16 cellular contexts compared by ENCODE assay signal in the genomic region with DNA sequence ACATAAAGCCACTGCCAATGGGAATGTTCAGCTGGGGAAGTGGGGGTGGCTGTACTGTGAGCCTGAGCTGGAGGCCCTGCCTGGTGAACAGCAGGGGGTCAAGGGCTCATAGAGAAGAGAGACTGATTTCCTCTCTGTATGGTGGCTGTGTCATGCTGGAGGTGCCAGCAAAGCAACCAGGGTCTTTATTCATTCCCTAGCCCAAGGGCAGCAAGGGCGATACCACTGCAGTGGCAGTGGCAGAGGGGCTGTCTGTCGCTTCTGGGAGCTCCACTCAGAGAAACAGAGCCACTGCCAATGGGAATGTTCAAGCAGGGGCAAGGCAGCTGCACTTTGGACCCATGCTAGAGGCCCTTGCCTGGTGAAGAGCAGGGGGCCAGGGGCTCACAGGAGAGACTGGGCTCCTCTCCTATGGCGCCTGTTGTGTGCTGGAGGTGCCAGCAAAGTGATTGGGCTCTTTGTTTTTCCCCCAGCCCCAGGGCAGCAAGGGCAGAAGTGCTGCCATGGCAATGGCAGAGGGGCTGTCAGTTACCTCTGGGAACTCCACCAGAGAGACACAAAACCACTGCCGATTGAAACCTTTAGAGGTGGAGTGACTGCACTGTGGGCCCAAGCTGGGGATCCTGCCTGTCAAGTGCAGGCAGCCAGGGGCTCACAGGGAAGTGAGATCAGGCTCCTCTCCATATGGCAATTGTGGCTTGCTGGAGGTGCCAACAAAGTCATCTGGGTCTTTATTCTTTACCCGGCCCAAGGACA.
"Had no signal": no experiment of that assay in that cellular context is flagged by ENCODE, and none has a peak within 500 bp of the region (broad histone marks: within the 10 kb centered on the region; RNA-seq: fewer than 3 reads in every experiment).

No MANE protein-coding gene starts in this region.

- H3K27me3 Mint-ChIP-seq: activated naive CD8-positive, alpha-beta T cell treated with anti-CD3 and anti-CD28 coated beads for 36 hours; naive B cell; type B pancreatic cell had no signal

- ATAC-seq: esophagus mucosa, lower lobe of right lung had no signal

- H3K27me3 ChIP-seq: vagina had no signal

- DNase-seq: activated naive CD4-positive, alpha-beta T cell treated with Interleukin-2 at 50 U/mL for 16 hours; activated naive CD8-positive, alpha-beta T cell treated with anti-CD3 and anti-CD28 coated beads for 36 hours; activated T-cell treated with anti-CD3 and anti-CD28 coated beads, Interleukin-2, amount 50 U/mL, for 48 hours; central memory CD4-positive, alpha-beta T cell; effector memory CD4-positive, alpha-beta T cell; foreskin melanocyte; immature natural killer cell; lower lobe of right lung; naive B cell; stimulated activated CD4-positive, alpha-beta T cell treated with anti-CD3 and anti-CD28 coated beads, Interleukin-2, amount 100 ng/mL, for 48 hours; stimulated activated CD8-positive, alpha-beta memory T cell treated with anti-CD3 and anti-CD28 coated beads, Interleukin-4, amount 100 ng/mL, for 48 hours; stimulated activated naive CD4-positive, alpha-beta T cell treated with Interleukin-2 at 50 U/mL for 16 hours had no signal

- H3K4me1 Mint-ChIP-seq: activated naive CD8-positive, alpha-beta T cell treated with anti-CD3 and anti-CD28 coated beads for 36 hours; immature natural killer cell; naive B cell had no signal

- H3K27ac Mint-ChIP-seq: activated naive CD8-positive, alpha-beta T cell treated with anti-CD3 and anti-CD28 coated beads for 36 hours; immature natural killer cell; naive B cell; type B pancreatic cell had no signal

- H3K4me3 ChIP-seq: lower lobe of right lung, thoracic aorta, vagina had no signal

- H3K9me3 ChIP-seq: lower lobe of right lung, thoracic aorta, vagina had no signal

- H3K4me1 ChIP-seq: lower lobe of right lung, vagina had no signal

- H3K36me3 Mint-ChIP-seq: activated naive CD8-positive, alpha-beta T cell treated with anti-CD3 and anti-CD28 coated beads for 36 hours; immature natural killer cell; naive B cell; type B pancreatic cell had no signal

- H3K4me3 Mint-ChIP-seq: activated naive CD8-positive, alpha-beta T cell treated with anti-CD3 and anti-CD28 coated beads for 36 hours; immature natural killer cell; naive B cell; type B pancreatic cell had no signal

- H3K36me3 ChIP-seq: lower lobe of right lung, thoracic aorta, vagina had no signal

- H3K27ac ChIP-seq: lower lobe of right lung, thoracic aorta, vagina had no signal

- H3K9me3 Mint-ChIP-seq: activated naive CD8-positive, alpha-beta T cell treated with anti-CD3 and anti-CD28 coated beads for 36 hours had no signal
